ENCODE assay signal across 8 cellular contexts in the genomic region with DNA sequence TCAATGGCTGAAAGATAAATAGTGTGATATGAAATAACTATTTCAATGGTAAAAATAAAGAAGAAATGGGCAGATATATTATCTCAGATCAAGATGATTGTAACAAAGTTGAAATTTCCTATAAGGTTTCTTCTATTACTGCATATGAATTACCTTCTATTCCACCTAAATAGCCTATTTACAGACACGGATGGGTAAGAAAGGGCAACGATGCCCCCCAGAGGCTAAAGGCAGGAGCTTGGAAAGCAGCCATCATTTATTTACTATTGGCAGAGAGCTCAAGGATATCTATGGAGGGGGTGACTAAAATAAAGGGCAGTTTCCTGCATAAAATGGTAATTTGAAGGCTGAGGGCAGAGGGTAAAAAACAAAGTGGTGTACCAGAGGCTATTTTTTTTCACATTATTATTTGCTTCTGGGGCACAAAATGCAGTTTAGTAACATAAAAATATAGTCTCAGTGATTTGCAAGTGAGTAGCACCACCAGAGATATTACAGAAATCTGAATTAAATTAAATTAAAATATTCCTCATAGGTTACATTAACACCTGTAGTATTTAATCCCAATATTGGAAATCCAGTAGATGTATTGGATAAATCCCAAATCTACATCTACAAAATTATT.
A peak's percentile ranks its signal among the peaks of the same experiment; 100 is the strongest.
DNase-seq lines count a peak whose midpoint lies in the region; ATAC-seq and TF ChIP-seq lines count a peak whose summit lies in the region.

No MANE protein-coding gene starts in this region.

- DNase-seq in BJ (ENCODE audit: low read depth) (no peak), GM20000 (ENCODE audit: low spot score) (peak; percentile 11), NCI-H446 (lab: John Stamatoyannopoulos, UW) (peak; percentile 13 to 74), NCI-H146 treated with DMSO at 0.1 percent for 48 hours (lab: John Stamatoyannopoulos, UW; ENCODE audit: unreplicated experiment) (no peak)
- peak; percentile 59 for DNase-seq in activated CD4-positive, alpha-beta T cell treated with anti-CD3 and anti-CD28 coated beads for 48 hours

- no peak overlapping the region for H3K27ac ChIP-seq in parathyroid adenoma

- no peaks in the 10 kb centered on the region for H3K9me3 ChIP-seq in parathyroid adenoma (ENCODE audit: control insufficient read depth, low read length)

- H3K36me3 ChIP-seq in BJ (ENCODE audit: control insufficient read depth, insufficient read depth, low read length) (no peaks in the 10 kb centered on the region), parathyroid adenoma (ENCODE audit: control insufficient read depth, insufficient read depth, low read length) (no peaks in the 10 kb centered on the region)

- POLR2A ChIA-PET in BJ (lab: Charles Lee) = no interaction called here

- H3K4me2 ChIP-seq in parathyroid adenoma (ENCODE audit: low read length) = no peak overlapping the region

- H3K4me3 ChIP-seq in BJ (ENCODE audit: low read depth, low read length) (no peak overlapping the region), parathyroid adenoma (ENCODE audit: low read depth, low read length) (no peak overlapping the region)

- no peak overlapping the region for H2AFZ ChIP-seq in parathyroid adenoma

- no peaks in the 10 kb centered on the region for H3K4me1 ChIP-seq in parathyroid adenoma

- no peak overlapping the region for H3K9ac ChIP-seq in parathyroid adenoma

- H3K27me3 ChIP-seq in BJ (ENCODE audit: control insufficient read depth, insufficient read depth, low read length) (no peaks in the 10 kb centered on the region), parathyroid adenoma (ENCODE audit: control insufficient read depth, insufficient read depth, low read length) (no peaks in the 10 kb centered on the region)

- peak; percentile 41 for ATAC-seq in esophagus mucosa
- no peak for ATAC-seq in GM19467 (IDR thresholded peaks at IDR 0.05; ENCODE audit: unreplicated experiment)

- TF ChIP-seq CTCF in BJ (IDR thresholded peaks at IDR 0.05; ENCODE audit: insufficient read depth, low read depth, low read length) (peak; percentile 58), GM20000 (IDR thresholded peaks at IDR 0.05; ENCODE audit: extremely low read depth, missing control alignments) (no peak), parathyroid adenoma (IDR thresholded peaks at IDR 0.05) (peak; percentile 8)

- H3K79me2 ChIP-seq in parathyroid adenoma = no peaks in the 10 kb centered on the region

- CTCF ChIA-PET in BJ (lab: Yijun Ruan, JAX) = interaction anchor here (0.6 to 11.8 kb wide), 14 partner anchors 9 to 443 kb away, joined by 3 to 175 read pairs (median 4); partner anchors contain the start of gene AREG

Comparison
In these comparisons a context has a peak if more than half of its experiments do, and no peak if none do; other contexts are left out.
1. DNase-seq: peak in GM20000 (single experiment), NCI-H446 (2 of 2) and activated CD4-positive, alpha-beta T cell treated with anti-CD3 and anti-CD28 coated beads for 48 hours (single experiment); none in BJ (single experiment) and NCI-H146 treated with DMSO at 0.1 percent for 48 hours (single experiment).